ENCODE assay signal across 1 cellular context in genomic region chr17:7856081-7856791, GRCh38.
A peak's percentile ranks its signal among the peaks of the same experiment; 100 is the strongest.
TF ChIP-seq lines count a peak whose summit lies in the region.

No MANE protein-coding gene starts in this region.

TF ChIP-seq in HEK293, 187 proteins besides CTCF, POLR2A, EP300 and RAD21 (continued from another document):
- TF ChIP-seq GLIS1 (tag by site-specific recombination; IDR thresholded peaks at IDR 0.05) (peak; percentile 40; the same call in 1 of the 2 replicates), KLF1 (tag by site-specific recombination; IDR thresholded peaks at IDR 0.05) (0 out of 2 replicates have a peak, but pooled peaks have one; percentile 20), ZFHX2 (tag by site-specific recombination; conservative IDR thresholded peaks at IDR 0.05) (0 out of 2 replicates have a peak, but pooled peaks have one; percentile 10), ZNF692 (tag by site-specific recombination; IDR thresholded peaks at IDR 0.05) (peak; percentile 75), ZNF302 (tag by site-specific recombination; IDR thresholded peaks at IDR 0.05; ENCODE audit: low read depth) (no peak), ZSCAN23 (tag by site-specific recombination; IDR thresholded peaks at IDR 0.05) (no peak), WT1 (tag by site-specific recombination; IDR thresholded peaks at IDR 0.05) (no peak), ZNF585B (tag by site-specific recombination; IDR thresholded peaks at IDR 0.05) (no peak), ZNF274 (IDR thresholded peaks at IDR 0.05; ENCODE audit: low read length) (no peak), ZNF274 (tag by site-specific recombination; IDR thresholded peaks at IDR 0.05; ENCODE audit: borderline replicate concordance) (no peak), KLF9 (tag by site-specific recombination; IDR thresholded peaks at IDR 0.05; ENCODE audit: low read depth) (peak; percentile 60; the same call in 1 of the 2 replicates), BCL11A (tag by site-specific recombination; IDR thresholded peaks at IDR 0.05; ENCODE audit: low read depth) (no peak), ZNF280C (tag by site-specific recombination; IDR thresholded peaks at IDR 0.05) (no peak), ZNF433 (tag by site-specific recombination; IDR thresholded peaks at IDR 0.05; ENCODE audit: low read depth) (no peak), ZBTB44 (tag by site-specific recombination; IDR thresholded peaks at IDR 0.05) (no peak), ZNF621 (tag by site-specific recombination; IDR thresholded peaks at IDR 0.05) (no peak), ZNF174 (tag by site-specific recombination; IDR thresholded peaks at IDR 0.05) (no peak), ZNF76 (tag by site-specific recombination; IDR thresholded peaks at IDR 0.05; ENCODE audit: borderline replicate concordance, low read depth) (no peak), KLF8 (tag by site-specific recombination; IDR thresholded peaks at IDR 0.05) (peak; percentile 9; the same call in 1 of the 2 replicates)
